In genomic region chr14:34049769-34050168, GRCh38 we compare ENCODE assay signal across 1 cellular context.
A peak's percentile ranks its signal among the peaks of the same experiment; 100 is the strongest.
TF ChIP-seq lines count a peak whose summit lies in the region.

No MANE protein-coding gene starts in this region.

TF ChIP-seq in HepG2, 621 proteins besides CTCF, POLR2A, EP300 and RAD21 (continues in another document):
- TF ChIP-seq MTF1 (CRISPR knock-in tag; IDR thresholded peaks at IDR 0.05): no peak
- no peak for TF ChIP-seq ZNF180 (CRISPR knock-in tag; IDR thresholded peaks at IDR 0.05; ENCODE audit: borderline replicate concordance, low read depth)
- TF ChIP-seq USF2 (IDR thresholded peaks at IDR 0.05; ENCODE audit: low read depth, low read length): no peak
- TF ChIP-seq USF2 (CRISPR knock-in tag; IDR thresholded peaks at IDR 0.05; ENCODE audit: borderline replicate concordance): no peak
- no peak for TF ChIP-seq ZSCAN31 (CRISPR knock-in tag; IDR thresholded peaks at IDR 0.05; ENCODE audit: low read depth)
- no peak for TF ChIP-seq ZNF674 (CRISPR knock-in tag; IDR thresholded peaks at IDR 0.05; ENCODE audit: low read depth)
- TF ChIP-seq ZNF33B (CRISPR knock-in tag; IDR thresholded peaks at IDR 0.05): no peak
- TF ChIP-seq STAG1 (CRISPR knock-in tag; IDR thresholded peaks at IDR 0.05): no peak
- TF ChIP-seq TEAD3 (CRISPR knock-in tag; optimal IDR thresholded peaks at IDR 0.05; ENCODE audit: borderline replicate concordance): no peak
- no peak for TF ChIP-seq ZNF792 (CRISPR knock-in tag; IDR thresholded peaks at IDR 0.05)
- TF ChIP-seq SALL2 (CRISPR knock-in tag; IDR thresholded peaks at IDR 0.05): no peak
- no peak for TF ChIP-seq HNF1A (IDR thresholded peaks at IDR 0.05; ENCODE audit: low read depth)
- TF ChIP-seq HNF1A (CRISPR knock-in tag; IDR thresholded peaks at IDR 0.05; ENCODE audit: borderline replicate concordance): no peak
- TF ChIP-seq ELF4 (CRISPR knock-in tag; IDR thresholded peaks at IDR 0.05; ENCODE audit: borderline replicate concordance): no peak
- TF ChIP-seq RFXANK (CRISPR knock-in tag; IDR thresholded peaks at IDR 0.05): no peak
- no peak for TF ChIP-seq ZKSCAN8 (CRISPR knock-in tag; IDR thresholded peaks at IDR 0.05; ENCODE audit: borderline replicate concordance)
- TF ChIP-seq TAF15 (IDR thresholded peaks at IDR 0.05; ENCODE audit: low read depth, low read length, poor library complexity, severe bottlenecking): no peak
- no peak for TF ChIP-seq THYN1 (CRISPR knock-in tag; IDR thresholded peaks at IDR 0.05; ENCODE audit: borderline replicate concordance, low read depth)
- no peak for TF ChIP-seq TEF (CRISPR knock-in tag; IDR thresholded peaks at IDR 0.05)
- no peak for TF ChIP-seq ZNF546 (CRISPR knock-in tag; conservative IDR thresholded peaks at IDR 0.05)
- TF ChIP-seq U2AF1 (optimal IDR thresholded peaks at IDR 0.05; ENCODE audit: low read depth, low read length): no peak
- TF ChIP-seq NFRKB (IDR thresholded peaks at IDR 0.05): no peak
- TF ChIP-seq ZNF343 (CRISPR knock-in tag; IDR thresholded peaks at IDR 0.05): no peak
- TF ChIP-seq SALL1 (CRISPR knock-in tag; IDR thresholded peaks at IDR 0.05): 0 out of 2 replicates have a peak, but pooled peaks have one; percentile 25
- no peak for TF ChIP-seq ZNF530 (CRISPR knock-in tag; IDR thresholded peaks at IDR 0.05; ENCODE audit: low read depth)
- no peak for TF ChIP-seq MATR3 (CRISPR knock-in tag; IDR thresholded peaks at IDR 0.05)
- no peak for TF ChIP-seq FOXP1 (IDR thresholded peaks at IDR 0.05)
- TF ChIP-seq FOXP1 (CRISPR knock-in tag; IDR thresholded peaks at IDR 0.05): no peak
- TF ChIP-seq ZNF776 (CRISPR knock-in tag; IDR thresholded peaks at IDR 0.05): no peak
- no peak for TF ChIP-seq SRSF4 (IDR thresholded peaks at IDR 0.05; ENCODE audit: low read depth, low read length, poor library complexity, severe bottlenecking)
- TF ChIP-seq ZNF562 (CRISPR knock-in tag; IDR thresholded peaks at IDR 0.05; ENCODE audit: borderline replicate concordance): no peak
- TF ChIP-seq TCF7 (IDR thresholded peaks at IDR 0.05; ENCODE audit: low read depth): no peak
- peak; percentile 77; the same call in 1 of the 2 replicates for TF ChIP-seq IKZF1 (IDR thresholded peaks at IDR 0.05)
- TF ChIP-seq ZNF142 (CRISPR knock-in tag; IDR thresholded peaks at IDR 0.05): no peak
- no peak for TF ChIP-seq DZIP1 (CRISPR knock-in tag; IDR thresholded peaks at IDR 0.05)
- TF ChIP-seq ZNF678 (CRISPR knock-in tag; IDR thresholded peaks at IDR 0.05): no peak
- no peak for TF ChIP-seq SMYD3 (CRISPR knock-in tag; IDR thresholded peaks at IDR 0.05)
- TF ChIP-seq NR2F6 (IDR thresholded peaks at IDR 0.05): peak; percentile 45; the same call in 1 of the 2 replicates
- no peak for TF ChIP-seq NR2F6 (CRISPR knock-in tag; IDR thresholded peaks at IDR 0.05)
- no peak for TF ChIP-seq KLF6 (CRISPR knock-in tag; IDR thresholded peaks at IDR 0.05)
- no peak for TF ChIP-seq TGIF2 (CRISPR knock-in tag; IDR thresholded peaks at IDR 0.05)
- TF ChIP-seq MED13 (CRISPR knock-in tag; IDR thresholded peaks at IDR 0.05): no peak
- TF ChIP-seq REXO4 (CRISPR knock-in tag; IDR thresholded peaks at IDR 0.05; ENCODE audit: borderline replicate concordance): no peak
- TF ChIP-seq CREB3 (CRISPR knock-in tag; IDR thresholded peaks at IDR 0.05): no peak
- no peak for TF ChIP-seq ZSCAN9 (CRISPR knock-in tag; IDR thresholded peaks at IDR 0.05; ENCODE audit: borderline replicate concordance)
- TF ChIP-seq ZBTB49 (CRISPR knock-in tag; IDR thresholded peaks at IDR 0.05; ENCODE audit: borderline replicate concordance): no peak
- 0 out of 2 replicates have a peak, but pooled peaks have one; percentile 13 for TF ChIP-seq FOXA1 (IDR thresholded peaks at IDR 0.05)
- TF ChIP-seq FOXA1 (CRISPR knock-in tag; IDR thresholded peaks at IDR 0.05): no peak
- TF ChIP-seq ZNF629 (CRISPR knock-in tag; conservative IDR thresholded peaks at IDR 0.05): no peak
- 0 out of 2 replicates have a peak, but pooled peaks have one; percentile 28 for TF ChIP-seq ZBTB43 (CRISPR knock-in tag; conservative IDR thresholded peaks at IDR 0.05)
